Comparison of ENCODE assay signal across 21 cellular contexts in the genomic region with DNA sequence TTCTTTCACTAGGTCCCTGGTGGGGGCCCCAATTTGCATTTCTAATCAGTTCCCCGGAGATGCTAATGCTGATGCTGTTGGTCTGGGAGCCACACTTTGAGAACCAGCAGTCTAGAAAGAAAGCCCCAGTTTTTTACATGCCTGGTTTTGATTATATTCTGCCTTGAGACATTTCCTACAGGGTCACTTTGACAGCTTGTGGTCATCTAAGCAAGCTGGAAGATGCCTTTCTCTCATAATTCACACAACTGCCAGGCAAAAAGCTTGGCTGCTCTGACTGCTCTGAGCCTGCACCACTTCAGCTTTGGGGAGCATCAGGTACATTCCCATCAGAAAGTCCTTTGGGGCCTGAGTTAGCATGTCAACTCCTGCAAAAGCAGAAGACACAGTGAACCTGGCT. TPM values are rescaled to one million over a fixed set of nuclear protein-coding genes. Genes with fewer than 3 reads are reported as not detected.
DNase-seq lines count a peak whose midpoint lies in the region; ATAC-seq and TF ChIP-seq lines count a peak whose summit lies in the region.
"Had no signal": no experiment of that assay in that cellular context is flagged by ENCODE, and none has a peak within 500 bp of the region (broad histone marks: within the 10 kb centered on the region; RNA-seq: fewer than 3 reads in every experiment).

No MANE protein-coding gene starts in this region.

- POLR2A ChIA-PET in GM10248 (lab: Yijun Ruan, JAX): no interaction called here

- H3K9me3 Mint-ChIP-seq in nephron: peaks cover 7% of the 10 kb centered on the region
- H3K9me3 Mint-ChIP-seq: CD14-positive monocyte; CD4-positive, alpha-beta T cell; CD8-positive, alpha-beta memory T cell; HFFc6 had no signal

- H3K4me3 Mint-ChIP-seq in nephron: no peak overlapping the region
- H3K4me3 Mint-ChIP-seq: CD14-positive monocyte; CD4-positive, alpha-beta T cell; CD8-positive, alpha-beta memory T cell; HFFc6 had no signal

- TF ChIP-seq CTCF in nephron (IDR thresholded peaks at IDR 0.05; ENCODE audit: unreplicated experiment in 3 of 3) (no peak), GM10248 (IDR thresholded peaks at IDR 0.05; ENCODE audit: control extremely low read depth, extremely low read depth, low read depth, missing control alignments) (no peak)

- CTCF ChIA-PET in GM10248 (lab: Yijun Ruan, JAX): no interaction called here

- peak; percentile 59 for DNase-seq in EH (ENCODE audit: low read depth)
- peak; percentile 13 for DNase-seq in M059J (ENCODE audit: low read depth)
- DNase-seq in hepatic stellate cell (ENCODE audit: low spot score): no peak
- DNase-seq in NCI-H345 (lab: John Stamatoyannopoulos, UW): no peak
- no peak for DNase-seq in GM10248 (ENCODE audit: extremely low spot score)
- DNase-seq: AML-193; BE2C; Calu3; CD4-positive, alpha-beta T cell; CD8-positive, alpha-beta memory T cell; COR-L47; DMS53; DMS79 treated with DMSO at 0.1 percent for 48 hours; GOT3; HFFc6 had no signal

- peaks cover 27% of the 10 kb centered on the region for H3K4me1 Mint-ChIP-seq in nephron
- H3K4me1 Mint-ChIP-seq: CD8-positive, alpha-beta memory T cell had no signal

- H3K27ac Mint-ChIP-seq in nephron: peak overlapping the region in 2 of 3 experiments; percentile 29 to 81
- H3K27ac Mint-ChIP-seq: CD4-positive, alpha-beta T cell; CD8-positive, alpha-beta memory T cell; HFFc6 had no signal

- no peaks in the 10 kb centered on the region for H3K27me3 Mint-ChIP-seq in nephron (ENCODE audit: low read depth)
- H3K27me3 Mint-ChIP-seq: CD4-positive, alpha-beta T cell had no signal

- no peaks in the 10 kb centered on the region for H3K36me3 Mint-ChIP-seq in nephron (ENCODE audit: low read depth)
- H3K36me3 Mint-ChIP-seq: CD14-positive monocyte; CD8-positive, alpha-beta memory T cell had no signal

- ATAC-seq in SK-N-SH treated with all-trans-retinoic acid at 6 μM for 48 hours (peak; percentile 79), HG03342 (IDR thresholded peaks at IDR 0.05; ENCODE audit: unreplicated experiment) (no peak)
- ATAC-seq: GM12878 had no signal

TF ChIP-seq in SK-N-SH treated with all-trans-retinoic acid at 6 μM for 48 hours, 23 proteins besides CTCF, POLR2A, EP300 and RAD21:
- TF ChIP-seq ZNF8 (CRISPR knock-in tag; IDR thresholded peaks at IDR 0.05) (no peak), SNAI2 (CRISPR knock-in tag; IDR thresholded peaks at IDR 0.05) (no peak), TOX (CRISPR knock-in tag; IDR thresholded peaks at IDR 0.05; ENCODE audit: borderline replicate concordance) (no peak), CSDC2 (CRISPR knock-in tag; IDR thresholded peaks at IDR 0.05) (no peak), GLIS3 (CRISPR knock-in tag; IDR thresholded peaks at IDR 0.05) (no peak)
- TF ChIP-seq, protein P1, sequence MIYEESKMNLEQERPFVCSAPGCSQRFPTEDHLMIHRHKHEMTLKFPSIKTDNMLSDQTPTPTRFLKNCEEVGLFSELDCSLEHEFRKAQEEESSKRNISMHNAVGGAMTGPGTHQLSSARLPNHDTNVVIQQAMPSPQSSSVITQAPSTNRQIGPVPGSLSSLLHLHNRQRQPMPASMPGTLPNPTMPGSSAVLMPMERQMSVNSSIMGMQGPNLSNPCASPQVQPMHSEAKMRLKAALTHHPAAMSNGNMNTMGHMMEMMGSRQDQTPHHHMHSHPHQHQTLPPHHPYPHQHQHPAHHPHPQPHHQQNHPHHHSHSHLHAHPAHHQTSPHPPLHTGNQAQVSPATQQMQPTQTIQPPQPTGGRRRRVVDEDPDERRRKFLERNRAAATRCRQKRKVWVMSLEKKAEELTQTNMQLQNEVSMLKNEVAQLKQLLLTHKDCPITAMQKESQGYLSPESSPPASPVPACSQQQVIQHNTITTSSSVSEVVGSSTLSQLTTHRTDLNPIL (CRISPR knock-in tag; IDR thresholded peaks at IDR 0.05; ENCODE audit: low read depth): no peak

RNA-seq across cellular contexts. Expression of gene PLAC1, which starts 5.9 kb away (rescaled TPM):
- 0.37 TPM in 1 of 2 replicates, not detected in the other for total RNA-seq in M059J (2014; rRNA removed; shearing (Covaris generic))
- total RNA-seq: Calu3; CD4-positive, alpha-beta T cell; CD8-positive, alpha-beta memory T cell; Daoy had no signal

Comparison
In these comparisons a context has a peak if more than half of its experiments do, and no peak if none do; other contexts are left out.
1. DNase-seq: peak in EH (single experiment) and M059J (single experiment); none in hepatic stellate cell (single experiment), NCI-H345 (single experiment) and GM10248 (single experiment).